8 cellular contexts compared by ENCODE assay signal in genomic region chr3:194688946-194689345, GRCh38. TPM values are rescaled to one million over a fixed set of nuclear protein-coding genes. Genes with fewer than 3 reads are reported as not detected.
DNase-seq lines count a peak whose midpoint lies in the region; ATAC-seq and TF ChIP-seq lines count a peak whose summit lies in the region.

No MANE protein-coding gene starts in this region.

- H3K27me3 Mint-ChIP-seq in activated T-cell treated with anti-CD3 and anti-CD28 coated beads, Interleukin-2, amount 50 U/mL, for 4 hours (ENCODE audit: low read depth): peaks cover 21% of the 10 kb centered on the region
- H3K27me3 Mint-ChIP-seq in activated B cell treated with CpG ODN at 0.5 μM for 24 hours: no peaks in the 10 kb centered on the region

- no peak overlapping the region for H3K9ac ChIP-seq in stomach smooth muscle (ENCODE audit: low read length in 2 of 2)

- H3K9me3 ChIP-seq in stomach smooth muscle (ENCODE audit: control insufficient read depth in 2 of 2, low read length in 2 of 2): no peaks in the 10 kb centered on the region

- peaks cover 54% of the 10 kb centered on the region for H3K4me1 Mint-ChIP-seq in activated T-cell treated with anti-CD3 and anti-CD28 coated beads, Interleukin-2, amount 50 U/mL, for 4 hours (ENCODE audit: low read depth)
- peaks cover 81% of the 10 kb centered on the region for H3K4me1 Mint-ChIP-seq in activated B cell treated with CpG ODN at 0.5 μM for 24 hours

- H3K27ac Mint-ChIP-seq in activated B cell treated with CpG ODN at 0.5 μM for 24 hours: peak overlapping the region; percentile 92

- no peak for ATAC-seq in activated T-cell treated with anti-CD3 and anti-CD28 coated beads, Interleukin-2, amount 50 U/mL, for 4 hours
- ATAC-seq in activated B cell treated with CpG ODN at 0.5 μM for 24 hours (ENCODE audit: low read depth) (no peak), left lobe of liver (no peak), HG02973 (IDR thresholded peaks at IDR 0.05; ENCODE audit: unreplicated experiment) (no peak), HG02610 (IDR thresholded peaks at IDR 0.05; ENCODE audit: unreplicated experiment) (no peak)

- POLR2A ChIA-PET in activated B cell treated with CpG ODN at 0.5 μM for 24 hours (lab: Charles Lee): interaction anchor here (1.0 to 7.9 kb wide), 20 partner anchors 16 to 582 kb away, joined by 3 to 127 read pairs (median 8); partner anchors contain the start of genes LSG1 and XXYLT1

- no peak for TF ChIP-seq CTCF in activated B cell treated with CpG ODN at 0.5 μM for 24 hours (IDR thresholded peaks at IDR 0.05)

- DNase-seq in activated T-cell treated with anti-CD3 and anti-CD28 coated beads, Interleukin-2, amount 50 U/mL, for 4 hours: no peak
- no peak for DNase-seq in activated T-cell treated with anti-CD3 and anti-CD28 coated beads, Interleukin-2, amount 50 U/mL, for 48 hours
- DNase-seq in activated B cell treated with CpG ODN at 0.5 μM for 24 hours: no peak
- DNase-seq in left lobe of liver (ENCODE audit: low spot score): peak; percentile 23
- no peak for DNase-seq in NCI-H1436 (lab: John Stamatoyannopoulos, UW)

- CTCF ChIA-PET in activated B cell treated with CpG ODN at 0.5 μM for 24 hours (lab: Charles Lee): interaction anchor here (1.0 to 8.0 kb wide), 9 partner anchors 17 to 853 kb away, joined by 3 to 176 read pairs (median 5); partner anchors contain the start of genes LSG1, PPP1R2 and XXYLT1

- H3K27ac ChIP-seq in stomach smooth muscle (ENCODE audit: low read length): peak overlapping the region; percentile 31

- intact Hi-C loops in activated B cell treated with CpG ODN at 0.5 μM for 24 hours (cut with micrococcal nuclease): loop anchor here (1.0 to 10.0 kb wide), 6 partner anchors 80 to 1946 kb away; partner anchors contain the start of genes ACAP2, NRROS and TNK2

- H3K4me3 Mint-ChIP-seq in activated T-cell treated with anti-CD3 and anti-CD28 coated beads, Interleukin-2, amount 50 U/mL, for 4 hours: peak overlapping the region; percentile 95
- peak overlapping the region; percentile 91 for H3K4me3 Mint-ChIP-seq in activated B cell treated with CpG ODN at 0.5 μM for 24 hours

- H3K27me3 ChIP-seq in stomach smooth muscle (ENCODE audit: control insufficient read depth in 1 of 2, insufficient read depth in 2 of 2, low read length in 2 of 2): no peaks in the 10 kb centered on the region

- H3K4me1 ChIP-seq in stomach smooth muscle (ENCODE audit: control insufficient read depth, insufficient read depth, low read length): peaks cover 30% of the 10 kb centered on the region

- peaks cover 5% of the 10 kb centered on the region for H3K36me3 Mint-ChIP-seq in activated T-cell treated with anti-CD3 and anti-CD28 coated beads, Interleukin-2, amount 50 U/mL, for 4 hours (ENCODE audit: insufficient read depth)
- H3K36me3 Mint-ChIP-seq in activated B cell treated with CpG ODN at 0.5 μM for 24 hours (ENCODE audit: low read depth): peaks cover 20% of the 10 kb centered on the region

- H3K4me3 ChIP-seq in stomach smooth muscle (ENCODE audit: low read length in 2 of 2): peak overlapping the region in 1 of 2 donors; percentile 35

- no peaks in the 10 kb centered on the region for H3K36me3 ChIP-seq in stomach smooth muscle (ENCODE audit: control insufficient read depth in 2 of 2, insufficient read depth in 2 of 2, low read length in 2 of 2)

- H3K9me3 Mint-ChIP-seq in activated T-cell treated with anti-CD3 and anti-CD28 coated beads, Interleukin-2, amount 50 U/mL, for 4 hours: no peaks in the 10 kb centered on the region
- no peaks in the 10 kb centered on the region for H3K9me3 Mint-ChIP-seq in activated B cell treated with CpG ODN at 0.5 μM for 24 hours

RNA-seq across cellular contexts. Expression of gene FAM43A, which starts 3.3 kb away (rescaled TPM):
- 10 to 100 TPM in 2 of 3 donors, 1 to 10 TPM in 1; 9.9 to 27.8 (median 19.8) TPM for total RNA-seq in activated T-cell treated with anti-CD3 and anti-CD28 coated beads, Interleukin-2, amount 50 U/mL, for 4 hours
- total RNA-seq in activated B cell treated with CpG ODN at 0.5 μM for 24 hours (25.4 and 27.2 TPM in 2 replicates), left lobe of liver (1.5 TPM)

RNA-seq across cellular contexts. Expression of gene LSG1, which starts 17.0 kb away (rescaled TPM):
- total RNA-seq in activated T-cell treated with anti-CD3 and anti-CD28 coated beads, Interleukin-2, amount 50 U/mL, for 4 hours: 10 to 100 TPM; 68.4 to 82.0 (median 70.3) TPM
- 55.1 and 55.4 TPM in 2 replicates for total RNA-seq in activated B cell treated with CpG ODN at 0.5 μM for 24 hours
- total RNA-seq in left lobe of liver: 13.3 TPM

RNA-seq across cellular contexts. Expression of gene TMEM44, which starts 55.7 kb away (rescaled TPM):
- 1 to 10 TPM; 1.1 to 2.4 (median 2.0) TPM for total RNA-seq in activated T-cell treated with anti-CD3 and anti-CD28 coated beads, Interleukin-2, amount 50 U/mL, for 4 hours
- total RNA-seq in activated B cell treated with CpG ODN at 0.5 μM for 24 hours (3.3 and 3.5 TPM in 2 replicates), left lobe of liver (4.6 TPM)
